In genomic region chr12:78584695-78585094, GRCh38 we compare ENCODE assay signal across 11 cellular contexts.
A peak's percentile ranks its signal among the peaks of the same experiment; 100 is the strongest.
DNase-seq lines count a peak whose midpoint lies in the region; FAIRE-seq and TF ChIP-seq lines count a peak whose summit lies in the region.
"Had no signal": no experiment of that assay in that cellular context is flagged by ENCODE, and none has a peak within 500 bp of the region (broad histone marks: within the 10 kb centered on the region; RNA-seq: fewer than 3 reads in every experiment).

No MANE protein-coding gene starts in this region.

- H3K79me2 ChIP-seq in Loucy (ENCODE audit: insufficient read depth, low read length) (no peaks in the 10 kb centered on the region), osteoblast (ENCODE audit: insufficient read depth, low read length) (no peaks in the 10 kb centered on the region)

- no peak overlapping the region for H3K27ac Mint-ChIP-seq in chondrocyte (ENCODE audit: unreplicated experiment)
- H3K27ac Mint-ChIP-seq: activated naive CD8-positive, alpha-beta T cell treated with anti-CD3 and anti-CD28 coated beads, Interleukin-2, amount 10 ng/mL, durations not matched to agents 7 days and 5 days had no signal

- no peak overlapping the region for H3K4me3 ChIP-seq in Loucy (ENCODE audit: low read length, poor library complexity, severe bottlenecking)
- H3K4me3 ChIP-seq in osteoblast (ENCODE audit: insufficient read depth, low read length), result no peak overlapping the region
- H3K4me3 ChIP-seq: BLaER1 had no signal

- H3K4me1 ChIP-seq in Loucy (ENCODE audit: insufficient read depth, low read length, poor library complexity, severe bottlenecking), result no peaks in the 10 kb centered on the region
- H3K4me1 ChIP-seq in osteoblast (ENCODE audit: insufficient read depth, low read length), result no peaks in the 10 kb centered on the region
- H3K4me1 ChIP-seq: BLaER1 had no signal

- H3K4me2 ChIP-seq in Loucy (ENCODE audit: low read depth, low read length, poor library complexity, severe bottlenecking) (no peak overlapping the region), osteoblast (ENCODE audit: insufficient read depth, low read length) (no peak overlapping the region)
- H3K4me2 ChIP-seq: BLaER1 had no signal

- peak; percentile 20 for DNase-seq in NCI-H748 (lab: John Stamatoyannopoulos, UW; ENCODE audit: unreplicated experiment)
- DNase-seq in NCI-H748 treated with DMSO at 0.1 percent for 48 hours (lab: John Stamatoyannopoulos, UW), result no peak
- no peak for DNase-seq in chondrocyte (ENCODE audit: low spot score)
- DNase-seq in osteoblast (ENCODE audit: insufficient read length, low spot score, missing footprints), result no peak
- DNase-seq in GM19239 (ENCODE audit: insufficient read length, low spot score), result no peak
- no peak for DNase-seq in activated naive CD4-positive, alpha-beta T cell treated with anti-CD3 and anti-CD28 coated beads, Interleukin-2, amount 50 U/mL, for 16 hours
- no peak for DNase-seq in occipital lobe (lab: John Stamatoyannopoulos, UW)
- DNase-seq: activated naive CD8-positive, alpha-beta T cell treated with anti-CD3 and anti-CD28 coated beads, Interleukin-2, amount 10 ng/mL, durations not matched to agents 7 days and 5 days had no signal

- H3K9me2 ChIP-seq in Loucy (replicated peaks; ENCODE audit: low read depth, low read length), result no peaks in the 10 kb centered on the region

- H2AFZ ChIP-seq in Loucy (ENCODE audit: low read length) (no peak overlapping the region), osteoblast (ENCODE audit: low read length) (no peak overlapping the region)

- TF ChIP-seq CTCF in Loucy (conservative IDR thresholded peaks at IDR 0.05; ENCODE audit: low read length) (0 out of 2 replicates have a peak, but pooled peaks have one; percentile 24), chondrocyte (IDR thresholded peaks at IDR 0.05) (peak; percentile 41), osteoblast (IDR thresholded peaks at IDR 0.05; ENCODE audit: extremely low read depth, low read depth, low read length) (peak; percentile 21)

- H3K27me3 Mint-ChIP-seq in chondrocyte (ENCODE audit: low read depth), result no peaks in the 10 kb centered on the region
- H3K27me3 Mint-ChIP-seq: activated naive CD8-positive, alpha-beta T cell treated with anti-CD3 and anti-CD28 coated beads, Interleukin-2, amount 10 ng/mL, durations not matched to agents 7 days and 5 days had no signal

- H3F3A ChIP-seq in Loucy (ENCODE audit: low read depth), result no peaks in the 10 kb centered on the region

- H3K9me3 ChIP-seq in Loucy (ENCODE audit: insufficient read depth, low read depth, low read length) (no peaks in the 10 kb centered on the region), osteoblast (ENCODE audit: low read depth, low read length) (peaks cover 9% of the 10 kb centered on the region)

- FAIRE-seq in GM19239 (lab: Jason Lieb, UNC), result no peak

- H3K4me3 Mint-ChIP-seq in chondrocyte (ENCODE audit: unreplicated experiment), result no peak overlapping the region
- H3K4me3 Mint-ChIP-seq: activated naive CD8-positive, alpha-beta T cell treated with anti-CD3 and anti-CD28 coated beads, Interleukin-2, amount 10 ng/mL, durations not matched to agents 7 days and 5 days had no signal

- no peaks in the 10 kb centered on the region for H3K36me3 ChIP-seq in Loucy (ENCODE audit: insufficient read depth, low read length)
- no peaks in the 10 kb centered on the region for H3K36me3 ChIP-seq in osteoblast (ENCODE audit: insufficient read depth, low read length)
- H3K36me3 ChIP-seq: BLaER1 had no signal

- no peaks in the 10 kb centered on the region for H3K4me1 Mint-ChIP-seq in chondrocyte (ENCODE audit: low read depth)
- H3K4me1 Mint-ChIP-seq: activated naive CD8-positive, alpha-beta T cell treated with anti-CD3 and anti-CD28 coated beads, Interleukin-2, amount 10 ng/mL, durations not matched to agents 7 days and 5 days had no signal

- peaks cover 23% of the 10 kb centered on the region for H3K9me3 Mint-ChIP-seq in chondrocyte (ENCODE audit: low read depth)

- no peaks in the 10 kb centered on the region for H4K20me1 ChIP-seq in Loucy (ENCODE audit: insufficient read depth, low read length, poor library complexity, severe bottlenecking)
- no peaks in the 10 kb centered on the region for H4K20me1 ChIP-seq in osteoblast (ENCODE audit: insufficient read depth, low read length)
- H4K20me1 ChIP-seq: BLaER1 had no signal

- no peak overlapping the region for H3K27ac ChIP-seq in osteoblast (ENCODE audit: low read depth, low read length)
- H3K27ac ChIP-seq: BLaER1, VCaP had no signal

- H3K36me3 Mint-ChIP-seq in chondrocyte (ENCODE audit: low read depth), result peaks cover 2% of the 10 kb centered on the region
- H3K36me3 Mint-ChIP-seq: activated naive CD8-positive, alpha-beta T cell treated with anti-CD3 and anti-CD28 coated beads, Interleukin-2, amount 10 ng/mL, durations not matched to agents 7 days and 5 days had no signal

- H3K9ac ChIP-seq in Loucy (ENCODE audit: low read depth, low read length, poor library complexity, severe bottlenecking), result no peak overlapping the region
- H3K9ac ChIP-seq: BLaER1 had no signal

- H3K27me3 ChIP-seq in Loucy (ENCODE audit: insufficient read depth, low read length, poor library complexity, severe bottlenecking), result no peaks in the 10 kb centered on the region
- H3K27me3 ChIP-seq in osteoblast (ENCODE audit: insufficient read depth, low read length), result no peaks in the 10 kb centered on the region
- H3K27me3 ChIP-seq: BLaER1 had no signal
